1 cellular context compared by ENCODE assay signal in genomic region chr3:120095226-120096165, GRCh38.
TF ChIP-seq lines count a peak whose summit lies in the region.

No MANE protein-coding gene starts in this region.

TF ChIP-seq in HepG2, 621 proteins besides CTCF, POLR2A, EP300 and RAD21 (continued from another document and continues in another):
- TF ChIP-seq FOSL2 (CRISPR knock-in tag; IDR thresholded peaks at IDR 0.05) (peak; percentile 37), THAP8 (CRISPR knock-in tag; IDR thresholded peaks at IDR 0.05; ENCODE audit: borderline replicate concordance) (peak; percentile 85; the same call in 1 of the 2 replicates), NAIF1 (CRISPR knock-in tag; IDR thresholded peaks at IDR 0.05; ENCODE audit: borderline replicate concordance) (no peak), KDM5B (CRISPR knock-in tag; IDR thresholded peaks at IDR 0.05; ENCODE audit: borderline replicate concordance) (peak; percentile 84; the same call in 1 of the 2 replicates), ZNF382 (CRISPR knock-in tag; IDR thresholded peaks at IDR 0.05; ENCODE audit: borderline replicate concordance) (no peak), FOXK2 (IDR thresholded peaks at IDR 0.05) (no peak), KDM5A (IDR thresholded peaks at IDR 0.05; ENCODE audit: borderline replicate concordance, low read length) (peak; percentile 50; the same call in 1 of the 2 replicates), ZNF530 (CRISPR knock-in tag; IDR thresholded peaks at IDR 0.05; ENCODE audit: low read depth) (no peak), IRF1 (CRISPR knock-in tag; IDR thresholded peaks at IDR 0.05; ENCODE audit: low read depth) (0 out of 2 replicates have a peak, but pooled peaks have one; percentile 25), REXO4 (CRISPR knock-in tag; IDR thresholded peaks at IDR 0.05; ENCODE audit: borderline replicate concordance) (no peak), ZNF569 (CRISPR knock-in tag; IDR thresholded peaks at IDR 0.05; ENCODE audit: borderline replicate concordance) (no peak; the same call in 1 of the 2 replicates), HNF1A (IDR thresholded peaks at IDR 0.05; ENCODE audit: low read depth) (no peak), HNF1A (CRISPR knock-in tag; IDR thresholded peaks at IDR 0.05; ENCODE audit: borderline replicate concordance) (no peak), ZNF407 (CRISPR knock-in tag; IDR thresholded peaks at IDR 0.05; ENCODE audit: not compliant biosample characterization) (no peak), MAFF (IDR thresholded peaks at IDR 0.05; ENCODE audit: low read depth, low read length) (no peak), ZNF749 (CRISPR knock-in tag; IDR thresholded peaks at IDR 0.05; ENCODE audit: borderline replicate concordance) (no peak; the same call in 1 of the 2 replicates), ZNF615 (CRISPR knock-in tag; IDR thresholded peaks at IDR 0.05; ENCODE audit: borderline replicate concordance) (0 out of 2 replicates have a peak, but pooled peaks have one; percentile 51), HIC2 (CRISPR knock-in tag; IDR thresholded peaks at IDR 0.05; ENCODE audit: low read depth) (peak; percentile 30; the same call in 1 of the 2 replicates), NCOA2 (CRISPR knock-in tag; IDR thresholded peaks at IDR 0.05) (peak; percentile 69), RNF2 (conservative IDR thresholded peaks at IDR 0.05; ENCODE audit: low read depth) (no peak), SATB2 (CRISPR knock-in tag; IDR thresholded peaks at IDR 0.05) (no peak; the same call in 1 of the 2 replicates), YEATS4 (CRISPR knock-in tag; IDR thresholded peaks at IDR 0.05; ENCODE audit: borderline replicate concordance) (peak; percentile 95), MAZ (IDR thresholded peaks at IDR 0.05; ENCODE audit: borderline replicate concordance, low read depth, low read length) (no peak), MAZ (CRISPR knock-in tag; IDR thresholded peaks at IDR 0.05; ENCODE audit: low read depth) (peak; percentile 59; the same call in 1 of the 2 replicates), TP53 (CRISPR knock-in tag; conservative IDR thresholded peaks at IDR 0.05) (no peak), ZNF850 (CRISPR knock-in tag; conservative IDR thresholded peaks at IDR 0.05) (peak; percentile 53; the same call in 1 of the 2 replicates)
- TF ChIP-seq, protein P1, sequence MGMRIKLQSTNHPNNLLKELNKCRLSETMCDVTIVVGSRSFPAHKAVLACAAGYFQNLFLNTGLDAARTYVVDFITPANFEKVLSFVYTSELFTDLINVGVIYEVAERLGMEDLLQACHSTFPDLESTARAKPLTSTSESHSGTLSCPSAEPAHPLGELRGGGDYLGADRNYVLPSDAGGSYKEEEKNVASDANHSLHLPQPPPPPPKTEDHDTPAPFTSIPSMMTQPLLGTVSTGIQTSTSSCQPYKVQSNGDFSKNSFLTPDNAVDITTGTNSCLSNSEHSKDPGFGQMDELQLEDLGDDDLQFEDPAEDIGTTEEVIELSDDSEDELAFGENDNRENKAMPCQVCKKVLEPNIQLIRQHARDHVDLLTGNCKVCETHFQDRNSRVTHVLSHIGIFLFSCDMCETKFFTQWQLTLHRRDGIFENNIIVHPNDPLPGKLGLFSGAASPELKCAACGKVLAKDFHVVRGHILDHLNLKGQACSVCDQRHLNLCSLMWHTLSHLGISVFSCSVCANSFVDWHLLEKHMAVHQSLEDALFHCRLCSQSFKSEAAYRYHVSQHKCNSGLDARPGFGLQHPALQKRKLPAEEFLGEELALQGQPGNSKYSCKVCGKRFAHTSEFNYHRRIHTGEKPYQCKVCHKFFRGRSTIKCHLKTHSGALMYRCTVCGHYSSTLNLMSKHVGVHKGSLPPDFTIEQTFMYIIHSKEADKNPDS (CRISPR knock-in tag; IDR thresholded peaks at IDR 0.05) = peak; percentile 28; the same call in 1 of the 2 replicates
- TF ChIP-seq, protein P2, sequence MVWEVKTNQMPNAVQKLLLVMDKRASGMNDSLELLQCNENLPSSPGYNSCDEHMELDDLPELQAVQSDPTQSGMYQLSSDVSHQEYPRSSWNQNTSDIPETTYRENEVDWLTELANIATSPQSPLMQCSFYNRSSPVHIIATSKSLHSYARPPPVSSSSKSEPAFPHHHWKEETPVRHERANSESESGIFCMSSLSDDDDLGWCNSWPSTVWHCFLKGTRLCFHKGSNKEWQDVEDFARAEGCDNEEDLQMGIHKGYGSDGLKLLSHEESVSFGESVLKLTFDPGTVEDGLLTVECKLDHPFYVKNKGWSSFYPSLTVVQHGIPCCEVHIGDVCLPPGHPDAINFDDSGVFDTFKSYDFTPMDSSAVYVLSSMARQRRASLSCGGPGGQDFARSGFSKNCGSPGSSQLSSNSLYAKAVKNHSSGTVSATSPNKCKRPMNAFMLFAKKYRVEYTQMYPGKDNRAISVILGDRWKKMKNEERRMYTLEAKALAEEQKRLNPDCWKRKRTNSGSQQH (CRISPR knock-in tag; IDR thresholded peaks at IDR 0.05; ENCODE audit: low read depth) = peak; percentile 30; the same call in 1 of the 2 replicates
- TF ChIP-seq, protein P3, sequence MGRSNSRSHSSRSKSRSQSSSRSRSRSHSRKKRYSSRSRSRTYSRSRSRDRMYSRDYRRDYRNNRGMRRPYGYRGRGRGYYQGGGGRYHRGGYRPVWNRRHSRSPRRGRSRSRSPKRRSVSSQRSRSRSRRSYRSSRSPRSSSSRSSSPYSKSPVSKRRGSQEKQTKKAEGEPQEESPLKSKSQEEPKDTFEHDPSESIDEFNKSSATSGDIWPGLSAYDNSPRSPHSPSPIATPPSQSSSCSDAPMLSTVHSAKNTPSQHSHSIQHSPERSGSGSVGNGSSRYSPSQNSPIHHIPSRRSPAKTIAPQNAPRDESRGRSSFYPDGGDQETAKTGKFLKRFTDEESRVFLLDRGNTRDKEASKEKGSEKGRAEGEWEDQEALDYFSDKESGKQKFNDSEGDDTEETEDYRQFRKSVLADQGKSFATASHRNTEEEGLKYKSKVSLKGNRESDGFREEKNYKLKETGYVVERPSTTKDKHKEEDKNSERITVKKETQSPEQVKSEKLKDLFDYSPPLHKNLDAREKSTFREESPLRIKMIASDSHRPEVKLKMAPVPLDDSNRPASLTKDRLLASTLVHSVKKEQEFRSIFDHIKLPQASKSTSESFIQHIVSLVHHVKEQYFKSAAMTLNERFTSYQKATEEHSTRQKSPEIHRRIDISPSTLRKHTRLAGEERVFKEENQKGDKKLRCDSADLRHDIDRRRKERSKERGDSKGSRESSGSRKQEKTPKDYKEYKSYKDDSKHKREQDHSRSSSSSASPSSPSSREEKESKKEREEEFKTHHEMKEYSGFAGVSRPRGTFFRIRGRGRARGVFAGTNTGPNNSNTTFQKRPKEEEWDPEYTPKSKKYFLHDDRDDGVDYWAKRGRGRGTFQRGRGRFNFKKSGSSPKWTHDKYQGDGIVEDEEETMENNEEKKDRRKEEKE (IDR thresholded peaks at IDR 0.05) = no peak
- TF ChIP-seq, protein P4, sequence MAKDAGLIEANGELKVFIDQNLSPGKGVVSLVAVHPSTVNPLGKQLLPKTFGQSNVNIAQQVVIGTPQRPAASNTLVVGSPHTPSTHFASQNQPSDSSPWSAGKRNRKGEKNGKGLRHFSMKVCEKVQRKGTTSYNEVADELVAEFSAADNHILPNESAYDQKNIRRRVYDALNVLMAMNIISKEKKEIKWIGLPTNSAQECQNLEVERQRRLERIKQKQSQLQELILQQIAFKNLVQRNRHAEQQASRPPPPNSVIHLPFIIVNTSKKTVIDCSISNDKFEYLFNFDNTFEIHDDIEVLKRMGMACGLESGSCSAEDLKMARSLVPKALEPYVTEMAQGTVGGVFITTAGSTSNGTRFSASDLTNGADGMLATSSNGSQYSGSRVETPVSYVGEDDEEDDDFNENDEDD (CRISPR knock-in tag; IDR thresholded peaks at IDR 0.05; ENCODE audit: borderline replicate concordance) = peak; percentile 76; the same call in 1 of the 2 replicates
